In genomic region chr10:8365935-8366911, GRCh38 we compare ENCODE assay signal across 8 cellular contexts.
DNase-seq lines count a peak whose midpoint lies in the region; ATAC-seq and TF ChIP-seq lines count a peak whose summit lies in the region.

No MANE protein-coding gene starts in this region.

- H2BK15ac ChIP-seq in IMR-90 (ENCODE audit: low read depth, low read length) = no peak overlapping the region

- no peak overlapping the region for H2AFZ ChIP-seq in IMR-90 (replicated peaks; ENCODE audit: low read length, poor library complexity)

- peak overlapping the region; percentile 60 for H3K27ac Mint-ChIP-seq in activated T-cell treated with anti-CD3 and anti-CD28 coated beads, Interleukin-2, amount 50 U/mL, for 24 hours
- peak overlapping the region; percentile 93 for H3K27ac Mint-ChIP-seq in mesothelial cell of epicardium
- H3K27ac Mint-ChIP-seq in WTC11 = no peak overlapping the region

- H2AK9ac ChIP-seq in IMR-90 (replicated peaks; ENCODE audit: low read depth, low read length, poor library complexity) = no peak overlapping the region

- H3K4ac ChIP-seq in IMR-90 (ENCODE audit: low read depth, low read length) = peak overlapping the region; percentile 50; the same call in 1 of the 2 replicates

- no TSS peak for BruUV-seq in IMR-90 (replicated peaks; lab: Mats Ljungman, UMichigan)

- H3K36me3 ChIP-seq in IMR-90 (ENCODE audit: control insufficient read depth, insufficient read depth, low read length) = no peaks in the 10 kb centered on the region

- H4K5ac ChIP-seq in IMR-90 (ENCODE audit: low read depth, low read length) = peak overlapping the region; percentile 35; the same call in 1 of the 2 replicates

- H3K4me3 ChIP-seq in IMR-90 (ENCODE audit: insufficient read depth, low read depth, low read length) = no peak overlapping the region

- no peak overlapping the region; the same call in 1 of the 2 replicates for H4K91ac ChIP-seq in IMR-90 (ENCODE audit: insufficient read depth, low read depth, low read length)

- no peaks in the 10 kb centered on the region for H3K79me1 ChIP-seq in IMR-90 (ENCODE audit: low read depth in 1 of 2, low read length in 2 of 2)

- H3K4me3 Mint-ChIP-seq in activated T-cell treated with anti-CD3 and anti-CD28 coated beads, Interleukin-2, amount 50 U/mL, for 24 hours = no peak overlapping the region
- H3K4me3 Mint-ChIP-seq in mesothelial cell of epicardium (no peak overlapping the region), WTC11 (no peak overlapping the region)

- ATAC-seq in IMR-90 (ENCODE audit: low read depth) = peak; percentile 95
- ATAC-seq in WTC11 = no peak

- H3K9ac ChIP-seq in IMR-90 (ENCODE audit: low read depth, low read length) = no peak overlapping the region

- H3K9me1 ChIP-seq in IMR-90 (ENCODE audit: insufficient read depth, low read length) = no peaks in the 10 kb centered on the region

- H4K20me1 ChIP-seq in IMR-90 (ENCODE audit: insufficient read depth, low read length) = no peaks in the 10 kb centered on the region

- H3K9me3 ChIP-seq in IMR-90 (ENCODE audit: control insufficient read depth, insufficient read depth, low read length) = peaks cover 17% of the 10 kb centered on the region

- H3K23ac ChIP-seq in IMR-90 (ENCODE audit: low read depth, low read length) = no peak overlapping the region

- peak overlapping the region; percentile 76 for H2BK20ac ChIP-seq in IMR-90 (ENCODE audit: low read depth, low read length)

- peak overlapping the region; percentile 49; the same call in 1 of the 2 replicates for H3K27ac ChIP-seq in IMR-90 (ENCODE audit: insufficient read depth, low read length)

- H3K27me3 Mint-ChIP-seq in activated T-cell treated with anti-CD3 and anti-CD28 coated beads, Interleukin-2, amount 50 U/mL, for 24 hours = no peaks in the 10 kb centered on the region
- H3K27me3 Mint-ChIP-seq in mesothelial cell of epicardium (ENCODE audit: low read depth) (no peaks in the 10 kb centered on the region), WTC11 (ENCODE audit: low read depth) (no peaks in the 10 kb centered on the region)

- H4K8ac ChIP-seq in IMR-90 (ENCODE audit: low read depth in 2 of 2, low read length in 2 of 2) = peak overlapping the region in 1 of 2 experiments; percentile 72; a peak in 2 of 4 replicates

- TF ChIP-seq CTCF in IMR-90 (conservative IDR thresholded peaks at IDR 0.05; ENCODE audit: low read depth, low read length) = no peak
- TF ChIP-seq CTCF in mesothelial cell of epicardium (IDR thresholded peaks at IDR 0.05; ENCODE audit: unreplicated experiment) = no peak
- no peak for TF ChIP-seq CTCF in WTC11 (IDR thresholded peaks at IDR 0.05)

- peak overlapping the region; percentile 69; the same call in 1 of the 2 replicates for H3K18ac ChIP-seq in IMR-90 (ENCODE audit: low read depth, low read length)

- H3K4me1 Mint-ChIP-seq in activated T-cell treated with anti-CD3 and anti-CD28 coated beads, Interleukin-2, amount 50 U/mL, for 24 hours (ENCODE audit: low read depth) = peaks cover 48% of the 10 kb centered on the region
- H3K4me1 Mint-ChIP-seq in mesothelial cell of epicardium = peaks cover 17% of the 10 kb centered on the region
- H3K4me1 Mint-ChIP-seq in WTC11 = no peaks in the 10 kb centered on the region

- no peak for TF ChIP-seq RAD21 in IMR-90 (IDR thresholded peaks at IDR 0.05; ENCODE audit: low read length)

- peak overlapping the region; percentile 95 for H2BK5ac ChIP-seq in IMR-90 (ENCODE audit: low read depth, low read length, poor library complexity, severe bottlenecking)

- no peaks in the 10 kb centered on the region for H3K27me3 ChIP-seq in IMR-90 (ENCODE audit: control insufficient read depth, insufficient read depth, low read length)

- POLR2A ChIA-PET in IMR-90 (lab: Charles Lee; ENCODE audit: unreplicated experiment) (no interaction called here), WTC11 (lab: Charles Lee) (interaction anchor here (0.6 kb wide), 1 partner anchor 401 kb away, joined by 4 read pairs; no protein-coding TSS in a partner anchor)

- no peaks in the 10 kb centered on the region for H3K4me1 ChIP-seq in IMR-90 (ENCODE audit: control insufficient read depth, insufficient read depth, low read length)

- 100% methylated on average over 1 of the region's 19 CpGs; no CpG with 5 or more reads in 1 of the 2 experiments for WGBS in IMR-90 (ENCODE audit: extremely low coverage in 2 of 2, insufficient read length in 1 of 2), 2 experiments

- H3K14ac ChIP-seq in IMR-90 (replicated peaks; ENCODE audit: low read depth, low read length) = no peak overlapping the region

- CTCF ChIA-PET in IMR-90 (lab: Yijun Ruan, JAX) (interaction anchor here (0.5 kb wide), 1 partner anchor 19 kb away, joined by 5 read pairs; no protein-coding TSS in a partner anchor), WTC11 (lab: Charles Lee) (interaction anchor here (0.7 kb wide), 1 partner anchor 35 kb away, joined by 3 read pairs; no protein-coding TSS in a partner anchor)

- peak overlapping the region; percentile 22; the same call in 1 of the 2 replicates for H3K4me2 ChIP-seq in IMR-90 (ENCODE audit: low read depth, low read length)

- no peak for TF ChIP-seq POLR2A in IMR-90 (IDR thresholded peaks at IDR 0.05; ENCODE audit: low read depth, low read length)

- DNase-seq in 8988T (peak; percentile 24), IMR-90 (peak; percentile 81), mesothelial cell of epicardium (ENCODE audit: low spot score in 2 of 2, unreplicated experiment in 2 of 2) (peak; percentile 22 to 46), MV-4-11 (lab: John Stamatoyannopoulos, UW) (no peak), NCI-H187 treated with DMSO at 0.1 percent for 48 hours (lab: John Stamatoyannopoulos, UW) (no peak), WTC11 (ENCODE audit: low spot score) (no peak), DMS79 treated with DMSO at 0.1 percent for 48 hours (lab: John Stamatoyannopoulos, UW) (no peak)
- DNase-seq in activated T-cell treated with anti-CD3 and anti-CD28 coated beads, Interleukin-2, amount 50 U/mL, for 24 hours = peak; percentile 54

- no peaks in the 10 kb centered on the region for H3K36me3 Mint-ChIP-seq in activated T-cell treated with anti-CD3 and anti-CD28 coated beads, Interleukin-2, amount 50 U/mL, for 24 hours (ENCODE audit: low read depth)
- H3K36me3 Mint-ChIP-seq in mesothelial cell of epicardium (no peaks in the 10 kb centered on the region), WTC11 (no peaks in the 10 kb centered on the region)

- peaks cover 5% of the 10 kb centered on the region for H3K9me3 Mint-ChIP-seq in activated T-cell treated with anti-CD3 and anti-CD28 coated beads, Interleukin-2, amount 50 U/mL, for 24 hours
- H3K9me3 Mint-ChIP-seq in mesothelial cell of epicardium (peaks cover 4% of the 10 kb centered on the region), WTC11 (peaks cover 11% of the 10 kb centered on the region)

- in situ Hi-C loops in IMR-90 (cut with MboI; ENCODE audit: low sequenced_read_pairs) = no loop called here

- intact Hi-C loops in IMR-90 (cut with micrococcal nuclease) = no loop called here

- H2AK5ac ChIP-seq in IMR-90 (ENCODE audit: low read depth, low read length) = no peak overlapping the region

- H3K56ac ChIP-seq in IMR-90 (ENCODE audit: extremely low read depth, insufficient read depth, low read length) = no peak overlapping the region

- dilution Hi-C loops in IMR-90 (cut with HindIII; ENCODE audit: low sequenced_read_pairs, unreplicated experiment) = no loop called here

- H2BK120ac ChIP-seq in IMR-90 (ENCODE audit: low read depth, low read length) = peak overlapping the region; percentile 86

TF ChIP-seq in IMR-90, 13 proteins besides CTCF, POLR2A, EP300 and RAD21 (continues in another document):
- TF ChIP-seq NFE2L2 (IDR thresholded peaks at IDR 0.05; ENCODE audit: low read depth, low read length) (no peak), CHD1 (IDR thresholded peaks at IDR 0.05; ENCODE audit: low read depth, low read length) (no peak), MXI1 (IDR thresholded peaks at IDR 0.05; ENCODE audit: borderline replicate concordance, low read depth, low read length) (no peak)
- TF ChIP-seq, protein P1, sequence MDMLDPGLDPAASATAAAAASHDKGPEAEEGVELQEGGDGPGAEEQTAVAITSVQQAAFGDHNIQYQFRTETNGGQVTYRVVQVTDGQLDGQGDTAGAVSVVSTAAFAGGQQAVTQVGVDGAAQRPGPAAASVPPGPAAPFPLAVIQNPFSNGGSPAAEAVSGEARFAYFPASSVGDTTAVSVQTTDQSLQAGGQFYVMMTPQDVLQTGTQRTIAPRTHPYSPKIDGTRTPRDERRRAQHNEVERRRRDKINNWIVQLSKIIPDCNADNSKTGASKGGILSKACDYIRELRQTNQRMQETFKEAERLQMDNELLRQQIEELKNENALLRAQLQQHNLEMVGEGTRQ (IDR thresholded peaks at IDR 0.05; ENCODE audit: low read depth, low read length) = no peak

TF ChIP-seq in WTC11, 78 proteins besides CTCF, POLR2A, EP300 and RAD21:
- TF ChIP-seq JUN (CRISPR knock-in tag; IDR thresholded peaks at IDR 0.05) = no peak
- no peak for TF ChIP-seq ESRRA (CRISPR knock-in tag; IDR thresholded peaks at IDR 0.05; ENCODE audit: borderline replicate concordance)
TF ChIP-seq in WTC11: peak in this region for 0.

Comparison
In these comparisons a context has a peak if more than half of its experiments do, and no peak if none do; other contexts are left out.
1. DNase-seq: peak in 8988T (single experiment), IMR-90 (single experiment), activated T-cell treated with anti-CD3 and anti-CD28 coated beads, Interleukin-2, amount 50 U/mL, for 24 hours (single experiment) and mesothelial cell of epicardium (2 of 2); none in MV-4-11 (single experiment), NCI-H187 treated with DMSO at 0.1 percent for 48 hours (single experiment), WTC11 (single experiment) and DMS79 treated with DMSO at 0.1 percent for 48 hours (single experiment).